ENCODE assay signal across 9 cellular contexts in genomic region chr3:185216587-185216918, GRCh38. TPM values are rescaled to one million over a fixed set of nuclear protein-coding genes. Genes with fewer than 3 reads are reported as not detected.
DNase-seq lines count a peak whose midpoint lies in the region; ATAC-seq and TF ChIP-seq lines count a peak whose summit lies in the region.
"Had no signal": no experiment of that assay in that cellular context is flagged by ENCODE, and none has a peak within 500 bp of the region (broad histone marks: within the 10 kb centered on the region; RNA-seq: fewer than 3 reads in every experiment).

No MANE protein-coding gene starts in this region.

- peak; percentile 78 for ATAC-seq in WTC11
- no peak for ATAC-seq in HG03521 (IDR thresholded peaks at IDR 0.05; ENCODE audit: unreplicated experiment)

- H3K4me1 Mint-ChIP-seq in WTC11 (peaks cover 13% of the 10 kb centered on the region), progenitor cell of endocrine pancreas (ENCODE audit: low read depth) (peaks cover 7% of the 10 kb centered on the region)
- H3K4me1 Mint-ChIP-seq in activated CD4-positive, alpha-beta T cell treated with anti-CD3 and anti-CD28 coated beads, Interleukin-2, amount 10 ng/mL, durations not matched to agents 7 days and 5 days = no peaks in the 10 kb centered on the region

- no peak for TF ChIP-seq CTCF in WTC11 (IDR thresholded peaks at IDR 0.05)
- no peak for TF ChIP-seq CTCF in progenitor cell of endocrine pancreas (IDR thresholded peaks at IDR 0.05; ENCODE audit: unreplicated experiment)

- H3K36me3 Mint-ChIP-seq in WTC11 (no peaks in the 10 kb centered on the region), progenitor cell of endocrine pancreas (ENCODE audit: insufficient read depth) (peaks cover 2% of the 10 kb centered on the region)
- H3K36me3 Mint-ChIP-seq in activated CD4-positive, alpha-beta T cell treated with anti-CD3 and anti-CD28 coated beads, Interleukin-2, amount 10 ng/mL, durations not matched to agents 7 days and 5 days (ENCODE audit: low read depth) = no peaks in the 10 kb centered on the region
- H3K36me3 Mint-ChIP-seq: activated CD4-positive, alpha-beta memory T cell treated with anti-CD3 and anti-CD28 coated beads for 36 hours had no signal

- H3K9me3 Mint-ChIP-seq in WTC11 = no peaks in the 10 kb centered on the region; the same call in 1 of the 2 replicates
- H3K9me3 Mint-ChIP-seq in progenitor cell of endocrine pancreas (ENCODE audit: low read depth) = no peaks in the 10 kb centered on the region
- H3K9me3 Mint-ChIP-seq in activated CD4-positive, alpha-beta T cell treated with anti-CD3 and anti-CD28 coated beads, Interleukin-2, amount 10 ng/mL, durations not matched to agents 7 days and 5 days = no peaks in the 10 kb centered on the region
- H3K9me3 Mint-ChIP-seq: activated CD4-positive, alpha-beta memory T cell treated with anti-CD3 and anti-CD28 coated beads for 36 hours had no signal

- POLR2A ChIA-PET in WTC11 (lab: Charles Lee) = no interaction called here
- POLR2A ChIA-PET in activated CD4-positive, alpha-beta T cell treated with anti-CD3 and anti-CD28 coated beads, Interleukin-2, amount 10 ng/mL, durations not matched to agents 7 days and 5 days (lab: Charles Lee) = no interaction called here

- DNase-seq in H4 (ENCODE audit: low spot score) (peak; percentile 30), WTC11 (ENCODE audit: low spot score) (no peak), hepatic stellate cell (ENCODE audit: low spot score) (peak; percentile 24), progenitor cell of endocrine pancreas (ENCODE audit: low spot score, unreplicated experiment) (no peak), GM19240 (ENCODE audit: insufficient read length, low spot score) (no peak), DMS 273 (lab: John Stamatoyannopoulos, UW; ENCODE audit: unreplicated experiment) (no peak)
- no peak for DNase-seq in activated CD4-positive, alpha-beta T cell treated with anti-CD3 and anti-CD28 coated beads, Interleukin-2, amount 10 ng/mL, durations not matched to agents 7 days and 5 days
- DNase-seq: activated CD4-positive, alpha-beta memory T cell treated with anti-CD3 and anti-CD28 coated beads for 36 hours had no signal

- CTCF ChIA-PET in WTC11 (lab: Charles Lee) = interaction anchor here (1.0 kb wide), 1 partner anchor 54 kb away, joined by 3 read pairs; no protein-coding TSS in a partner anchor
- CTCF ChIA-PET in activated CD4-positive, alpha-beta T cell treated with anti-CD3 and anti-CD28 coated beads, Interleukin-2, amount 10 ng/mL, durations not matched to agents 7 days and 5 days (lab: Charles Lee) = no interaction called here

- H3K4me3 Mint-ChIP-seq in WTC11 (peak overlapping the region; percentile 44), progenitor cell of endocrine pancreas (ENCODE audit: low read depth) (no peak overlapping the region)
- H3K4me3 Mint-ChIP-seq in activated CD4-positive, alpha-beta T cell treated with anti-CD3 and anti-CD28 coated beads, Interleukin-2, amount 10 ng/mL, durations not matched to agents 7 days and 5 days = no peak overlapping the region
- H3K4me3 Mint-ChIP-seq: activated CD4-positive, alpha-beta memory T cell treated with anti-CD3 and anti-CD28 coated beads for 36 hours had no signal

- peak overlapping the region; percentile 81 for H3K27ac Mint-ChIP-seq in WTC11
- H3K27ac Mint-ChIP-seq in progenitor cell of endocrine pancreas = peak overlapping the region; percentile 2
- H3K27ac Mint-ChIP-seq in activated CD4-positive, alpha-beta T cell treated with anti-CD3 and anti-CD28 coated beads, Interleukin-2, amount 10 ng/mL, durations not matched to agents 7 days and 5 days = no peak overlapping the region
- H3K27ac Mint-ChIP-seq: activated CD4-positive, alpha-beta memory T cell treated with anti-CD3 and anti-CD28 coated beads for 36 hours had no signal

- H3K27me3 Mint-ChIP-seq in WTC11 (ENCODE audit: low read depth) (no peaks in the 10 kb centered on the region), progenitor cell of endocrine pancreas (no peaks in the 10 kb centered on the region)
- H3K27me3 Mint-ChIP-seq in activated CD4-positive, alpha-beta T cell treated with anti-CD3 and anti-CD28 coated beads, Interleukin-2, amount 10 ng/mL, durations not matched to agents 7 days and 5 days = peaks cover 2% of the 10 kb centered on the region
- H3K27me3 Mint-ChIP-seq: activated CD4-positive, alpha-beta memory T cell treated with anti-CD3 and anti-CD28 coated beads for 36 hours had no signal

TF ChIP-seq in WTC11, 78 proteins besides CTCF, POLR2A, EP300 and RAD21:
- TF ChIP-seq RELA (CRISPR knock-in tag; IDR thresholded peaks at IDR 0.05; ENCODE audit: borderline replicate concordance) (no peak), CBFB (CRISPR knock-in tag; IDR thresholded peaks at IDR 0.05; ENCODE audit: low read depth) (no peak), ZNF121 (CRISPR knock-in tag; IDR thresholded peaks at IDR 0.05) (no peak), SP1 (CRISPR knock-in tag; conservative IDR thresholded peaks at IDR 0.05) (no peak), NFYB (CRISPR knock-in tag; conservative IDR thresholded peaks at IDR 0.05; ENCODE audit: low read depth) (no peak), NFATC4 (CRISPR knock-in tag; IDR thresholded peaks at IDR 0.05) (no peak)

RNA-seq across cellular contexts. Expression of gene EHHADH, which starts 37.3 kb away (rescaled TPM):
- 3.6 and 4.7 TPM in 2 replicates for total RNA-seq in H4 (2014; rRNA removed; shearing (Covaris generic))
- total RNA-seq in WTC11 (2021) = 4.2 to 4.9 TPM (median 4.3 TPM) in 3 replicates
- total RNA-seq in progenitor cell of endocrine pancreas = 6.2 and 7.6 TPM in 2 replicates
- 1 to 10 TPM; 2.0 to 2.2 TPM for total RNA-seq in activated CD4-positive, alpha-beta T cell treated with anti-CD3 and anti-CD28 coated beads, Interleukin-2, amount 10 ng/mL, durations not matched to agents 7 days and 5 days

Comparison
In these comparisons a context has a peak if more than half of its experiments do, and no peak if none do; other contexts are left out.
1. DNase-seq: peak in H4 (single experiment) and hepatic stellate cell (single experiment); none in WTC11 (single experiment), progenitor cell of endocrine pancreas (single experiment), activated CD4-positive, alpha-beta T cell treated with anti-CD3 and anti-CD28 coated beads, Interleukin-2, amount 10 ng/mL, durations not matched to agents 7 days and 5 days (single experiment), GM19240 (single experiment) and DMS 273 (single experiment).